15 cellular contexts compared by ENCODE assay signal in the genomic region with DNA sequence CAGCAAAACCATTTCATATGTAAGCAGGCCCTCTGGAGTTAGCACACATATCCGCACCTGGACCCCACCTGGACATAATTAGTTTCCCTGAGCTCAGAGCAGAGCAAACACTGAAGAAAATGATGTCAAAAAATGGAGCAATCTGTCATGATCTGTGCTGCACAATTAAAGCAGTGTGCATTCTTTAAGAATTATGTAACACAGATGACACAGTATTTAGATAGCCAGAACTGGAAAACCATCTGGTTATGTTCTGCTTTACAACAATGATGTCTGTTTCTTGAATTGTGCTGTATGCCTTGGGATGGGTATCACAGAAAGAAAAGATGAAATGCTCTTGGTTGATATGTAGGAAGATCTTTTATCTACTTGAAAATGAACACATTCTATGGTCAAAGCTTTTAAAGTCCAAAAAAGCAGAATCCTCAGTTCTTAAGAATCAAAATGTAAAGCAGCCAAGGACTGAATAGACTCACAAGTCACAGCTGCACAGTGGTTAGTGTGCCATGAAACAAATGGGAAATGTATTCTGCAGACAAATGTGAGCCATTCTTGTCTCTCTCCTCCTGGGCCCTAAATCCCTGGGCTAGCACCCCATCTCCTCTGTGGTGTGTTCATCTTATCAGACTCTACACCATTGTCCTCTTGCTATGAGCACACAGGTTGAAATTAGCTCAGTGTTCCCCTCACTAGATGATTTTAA. TPM values are rescaled to one million over a fixed set of nuclear protein-coding genes. Genes with fewer than 3 reads are reported as not detected.
DNase-seq lines count a peak whose midpoint lies in the region; ATAC-seq and TF ChIP-seq lines count a peak whose summit lies in the region.
"Had no signal": no experiment of that assay in that cellular context is flagged by ENCODE, and none has a peak within 500 bp of the region (broad histone marks: within the 10 kb centered on the region; RNA-seq: fewer than 3 reads in every experiment).

No MANE protein-coding gene starts in this region.

- H3K4me3 ChIP-seq in AG09309 (ENCODE audit: control insufficient read depth, low read depth, low read length) (no peak overlapping the region), gastroesophageal sphincter (no peak overlapping the region)

- no peak for TF ChIP-seq EP300 in gastroesophageal sphincter (IDR thresholded peaks at IDR 0.05)

- H3K9me3 ChIP-seq in gastroesophageal sphincter = no peaks in the 10 kb centered on the region

- no peaks in the 10 kb centered on the region for H3K4me1 ChIP-seq in gastroesophageal sphincter

- H3K36me3 ChIP-seq in gastroesophageal sphincter = no peaks in the 10 kb centered on the region

- peaks cover 19% of the 10 kb centered on the region for H3K4me1 Mint-ChIP-seq in stimulated activated effector memory CD8-positive, alpha-beta T cell treated with anti-CD3 and anti-CD28 coated beads, Interleukin-12 subunit alpha, Interleukin-12 subunit beta, amount 100 ng/mL, for 72 hours

- H3K9me3 Mint-ChIP-seq in stimulated activated effector memory CD8-positive, alpha-beta T cell treated with anti-CD3 and anti-CD28 coated beads, Interleukin-12 subunit alpha, Interleukin-12 subunit beta, amount 100 ng/mL, for 72 hours = no peaks in the 10 kb centered on the region
- H3K9me3 Mint-ChIP-seq: stimulated activated memory B cell treated with anti-CD40 and anti-IgM and Interleukin-4, amounts not matched to agents 10 μg/mL and 1 μg/mL and 100 μg/mL, for 72 hours had no signal

- H3K27ac ChIP-seq in gastroesophageal sphincter = no peak overlapping the region

- no peak overlapping the region for H3K4me3 Mint-ChIP-seq in stimulated activated effector memory CD8-positive, alpha-beta T cell treated with anti-CD3 and anti-CD28 coated beads, Interleukin-12 subunit alpha, Interleukin-12 subunit beta, amount 100 ng/mL, for 72 hours
- H3K4me3 Mint-ChIP-seq: stimulated activated memory B cell treated with anti-CD40 and anti-IgM and Interleukin-4, amounts not matched to agents 10 μg/mL and 1 μg/mL and 100 μg/mL, for 72 hours had no signal

- TF ChIP-seq CTCF in AG09309 (IDR thresholded peaks at IDR 0.05; ENCODE audit: control insufficient read depth, insufficient read depth, low read depth, low read length, missing control alignments) = no peak
- no peak for TF ChIP-seq CTCF in gastroesophageal sphincter (IDR thresholded peaks at IDR 0.05)

- ATAC-seq in gastroesophageal sphincter = peak; percentile 31
- no peak for ATAC-seq in stimulated activated effector memory CD8-positive, alpha-beta T cell treated with anti-CD3 and anti-CD28 coated beads, Interleukin-12 subunit alpha, Interleukin-12 subunit beta, amount 100 ng/mL, for 72 hours
- ATAC-seq: stimulated activated memory B cell treated with anti-CD40 and anti-IgM and Interleukin-4, amounts not matched to agents 10 μg/mL and 1 μg/mL and 100 μg/mL, for 72 hours had no signal

- WGBS in gastroesophageal sphincter (ENCODE audit: low coverage in 1 of 2), 2 donors = no CpG with 5 or more reads among the region's 1 CpG

- no peaks in the 10 kb centered on the region for H3K27me3 ChIP-seq in gastroesophageal sphincter

- TF ChIP-seq POLR2A in gastroesophageal sphincter (IDR thresholded peaks at IDR 0.05) = no peak

- no peaks in the 10 kb centered on the region for H3K36me3 Mint-ChIP-seq in stimulated activated effector memory CD8-positive, alpha-beta T cell treated with anti-CD3 and anti-CD28 coated beads, Interleukin-12 subunit alpha, Interleukin-12 subunit beta, amount 100 ng/mL, for 72 hours
- H3K36me3 Mint-ChIP-seq: stimulated activated memory B cell treated with anti-CD40 and anti-IgM and Interleukin-4, amounts not matched to agents 10 μg/mL and 1 μg/mL and 100 μg/mL, for 72 hours had no signal

- H3K27ac Mint-ChIP-seq in stimulated activated effector memory CD8-positive, alpha-beta T cell treated with anti-CD3 and anti-CD28 coated beads, Interleukin-12 subunit alpha, Interleukin-12 subunit beta, amount 100 ng/mL, for 72 hours = no peak overlapping the region
- H3K27ac Mint-ChIP-seq: progenitor cell of endocrine pancreas; stimulated activated memory B cell treated with anti-CD40 and anti-IgM and Interleukin-4, amounts not matched to agents 10 μg/mL and 1 μg/mL and 100 μg/mL, for 72 hours had no signal

- DNase-seq in AG09309 (ENCODE audit: low read depth) (peak; percentile 50), M059J (ENCODE audit: low read depth) (peak; percentile 21), amniotic epithelial cell (ENCODE audit: low read depth) (peak; percentile 40), DMS153 (lab: John Stamatoyannopoulos, UW) (no peak)
- DNase-seq in activated CD4-positive, alpha-beta T cell treated with anti-CD3 and anti-CD28 coated beads, Interleukin-2, amount 50 U/mL, for 1 hour = no peak
- DNase-seq in stimulated activated effector memory CD8-positive, alpha-beta T cell treated with anti-CD3 and anti-CD28 coated beads, Interleukin-12 subunit alpha, Interleukin-12 subunit beta, amount 100 ng/mL, for 72 hours (ENCODE audit: low spot score in 2 of 2) = no peak
- no peak for DNase-seq in activated CD4-positive, alpha-beta T cell treated with anti-CD3 and anti-CD28 coated beads for 4 hours
- DNase-seq: AML-193, DMS79 treated with DMSO at 0.1 percent for 48 hours, MM.1S, NCI-H226 had no signal

RNA-seq across cellular contexts. Expression of a gene that starts 36.8 kb away (rescaled TPM):
- not detected in 2 replicates for total RNA-seq in M059J (2014; rRNA removed; shearing (Covaris generic))
- under 1 TPM in 3 of 4 donors, not detected in 1; 0.15 to 0.54 (median 0.16) TPM for total RNA-seq in gastroesophageal sphincter
- total RNA-seq: H1, progenitor cell of endocrine pancreas had no signal

Comparison
In these comparisons a context has a peak if more than half of its experiments do, and no peak if none do; other contexts are left out.
1. DNase-seq: peak in AG09309 (single experiment), M059J (single experiment) and amniotic epithelial cell (single experiment); none in activated CD4-positive, alpha-beta T cell treated with anti-CD3 and anti-CD28 coated beads, Interleukin-2, amount 50 U/mL, for 1 hour (single experiment), DMS153 (single experiment), stimulated activated effector memory CD8-positive, alpha-beta T cell treated with anti-CD3 and anti-CD28 coated beads, Interleukin-12 subunit alpha, Interleukin-12 subunit beta, amount 100 ng/mL, for 72 hours (0 of 2) and activated CD4-positive, alpha-beta T cell treated with anti-CD3 and anti-CD28 coated beads for 4 hours (0 of 2).